32 cellular contexts compared by ENCODE assay signal in the genomic region with DNA sequence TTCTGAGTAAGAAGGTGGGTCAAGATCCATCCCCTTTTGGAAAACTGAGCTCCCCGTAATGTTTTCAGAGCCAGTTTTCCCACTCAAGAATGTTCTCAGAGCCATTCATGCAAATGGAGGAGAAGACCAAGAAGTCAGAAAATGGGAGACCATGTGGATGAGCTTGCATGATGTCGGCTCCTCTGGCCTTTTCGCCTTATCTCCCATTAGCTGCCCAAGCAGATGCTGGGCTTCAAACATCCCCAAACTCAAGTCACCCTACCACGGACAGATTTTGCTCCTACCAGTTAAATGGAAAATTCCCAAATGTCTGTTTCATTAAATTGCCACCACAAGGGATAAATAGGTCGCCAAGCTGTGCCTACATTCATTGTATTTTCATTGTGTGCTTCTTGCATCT.
"Had no signal": no experiment of that assay in that cellular context is flagged by ENCODE, and none has a peak within 500 bp of the region (broad histone marks: within the 10 kb centered on the region; RNA-seq: fewer than 3 reads in every experiment).

No MANE protein-coding gene starts in this region.

- DNase-seq: Karpas-422, Kasumi-1, MG63, MM.1S, MV-4-11, NCI-H1048, NCI-H1092, NCI-H1092 treated with DMSO at 0.1 percent for 48 hours, NCI-H1105, NCI-H1105 treated with DMSO at 0.1 percent for 48 hours, NCI-H1417, NCI-H1417 treated with DMSO at 0.1 percent for 48 hours, NCI-H1436, NCI-H1436 treated with DMSO at 0.1 percent for 48 hours, NCI-H146, NCI-H1694, NCI-H187, NCI-H187 treated with DMSO at 0.1 percent for 48 hours, NCI-H1930, NCI-H2029, NCI-H2029 treated with DMSO at 0.1 percent for 48 hours, NCI-H2081, NCI-H2081 treated with DMSO at 0.1 percent for 48 hours, NCI-H2107, NCI-H2171, NCI-H2171 treated with DMSO at 0.1 percent for 48 hours, NCI-H2227 treated with DMSO at 0.1 percent for 48 hours, NCI-H226, NCI-H345, NCI-H446 treated with DMSO at 0.1 percent for 48 hours, NCI-H510A, NCI-H510A treated with DMSO at 0.1 percent for 48 hours had no signal

- H3K9me3 ChIP-seq: MG63 had no signal

- H3K36me3 ChIP-seq: MG63 had no signal

- H3K4me3 ChIP-seq: MG63 had no signal
